18 cellular contexts compared by ENCODE assay signal in genomic region chr12:90024261-90024660, GRCh38.
A peak's percentile ranks its signal among the peaks of the same experiment; 100 is the strongest.
DNase-seq lines count a peak whose midpoint lies in the region; ATAC-seq and TF ChIP-seq lines count a peak whose summit lies in the region.
"Had no signal": no experiment of that assay in that cellular context is flagged by ENCODE, and none has a peak within 500 bp of the region (broad histone marks: within the 10 kb centered on the region; RNA-seq: fewer than 3 reads in every experiment).

No MANE protein-coding gene starts in this region.

- H2AFZ ChIP-seq in mesenchymal stem cell (ENCODE audit: low read depth, low read length): no peak overlapping the region

- ATAC-seq in GM19455 (IDR thresholded peaks at IDR 0.05; ENCODE audit: unreplicated experiment) (no peak), HG03039 (IDR thresholded peaks at IDR 0.05; ENCODE audit: unreplicated experiment) (no peak)
- ATAC-seq: activated T-cell treated with anti-CD3 and anti-CD28 coated beads, Interleukin-2, amount 50 U/mL, for 72 hours; left cardiac atrium had no signal

- TF ChIP-seq CTCF in HFFc6 (IDR thresholded peaks at IDR 0.05): no peak

- no peak overlapping the region for H2BK12ac ChIP-seq in mesenchymal stem cell (ENCODE audit: low read length in 2 of 2)

- no peak overlapping the region for H3K9ac ChIP-seq in mesenchymal stem cell (ENCODE audit: low read length)

- peaks cover 49% of the 10 kb centered on the region for H3K4me1 Mint-ChIP-seq in HFFc6 (ENCODE audit: low read depth)
- H3K4me1 Mint-ChIP-seq in activated T-helper 1 cell treated with anti-CD3 and anti-CD28 coated beads, Interleukin-12 subunit alpha, Interleukin-12 subunit beta, Interleukin-2, Interleukin-4 antibody, amounts not matched to agents 30 ng/mL and 10 ng/mL and 1 ng/mL, durations not matched to agents 14 hours and 24 hours and 36 hours (ENCODE audit: low read depth): peaks cover 10% of the 10 kb centered on the region
- H3K4me1 Mint-ChIP-seq: B cell had no signal

- no peaks in the 10 kb centered on the region for H3K27me3 Mint-ChIP-seq in HFFc6 (ENCODE audit: insufficient read depth)
- H3K27me3 Mint-ChIP-seq in activated T-helper 1 cell treated with anti-CD3 and anti-CD28 coated beads, Interleukin-12 subunit alpha, Interleukin-12 subunit beta, Interleukin-2, Interleukin-4 antibody, amounts not matched to agents 30 ng/mL and 10 ng/mL and 1 ng/mL, durations not matched to agents 14 hours and 24 hours and 36 hours (ENCODE audit: insufficient read depth): peaks cover 3% of the 10 kb centered on the region
- H3K27me3 Mint-ChIP-seq: B cell had no signal

- WGBS in mesenchymal stem cell: 62% methylated on average over 6 of the region's 6 CpGs

- no peaks in the 10 kb centered on the region for H3K9me3 Mint-ChIP-seq in HFFc6
- no peaks in the 10 kb centered on the region for H3K9me3 Mint-ChIP-seq in activated T-helper 1 cell treated with anti-CD3 and anti-CD28 coated beads, Interleukin-12 subunit alpha, Interleukin-12 subunit beta, Interleukin-2, Interleukin-4 antibody, amounts not matched to agents 30 ng/mL and 10 ng/mL and 1 ng/mL, durations not matched to agents 14 hours and 24 hours and 36 hours
- H3K9me3 Mint-ChIP-seq: activated T-cell treated with anti-CD3 and anti-CD28 coated beads, Interleukin-2, amount 50 U/mL, for 72 hours had no signal

- no peaks in the 10 kb centered on the region for H3K27me3 ChIP-seq in mesenchymal stem cell (ENCODE audit: control insufficient read depth in 1 of 2, insufficient read depth in 1 of 2, low read length in 2 of 2)
- H3K27me3 ChIP-seq: vagina had no signal

- H2BK120ac ChIP-seq in mesenchymal stem cell (ENCODE audit: low read depth, low read length): no peak overlapping the region

- H3K4ac ChIP-seq in mesenchymal stem cell (ENCODE audit: low read depth in 1 of 2, low read length in 2 of 2): no peak overlapping the region

- intact Hi-C loops in activated T-helper 1 cell treated with anti-CD3 and anti-CD28 coated beads, Interleukin-12 subunit alpha, Interleukin-12 subunit beta, Interleukin-2, Interleukin-4 antibody, amounts not matched to agents 30 ng/mL and 10 ng/mL and 1 ng/mL, durations not matched to agents 14 hours and 24 hours and 36 hours (cut with micrococcal nuclease): no loop called here

- no peak overlapping the region for H3K23ac ChIP-seq in mesenchymal stem cell (ENCODE audit: low read length in 2 of 2)

- H2BK5ac ChIP-seq in mesenchymal stem cell (ENCODE audit: low read depth, low read length, poor library complexity, severe bottlenecking): no peak overlapping the region

- no peaks in the 10 kb centered on the region for H3K79me1 ChIP-seq in mesenchymal stem cell (replicated peaks; ENCODE audit: low read length, poor library complexity, severe bottlenecking)

- no peaks in the 10 kb centered on the region for H3K9me3 ChIP-seq in mesenchymal stem cell (ENCODE audit: control insufficient read depth, low read length)
- H3K9me3 ChIP-seq: vagina had no signal

- no peak overlapping the region for H4K8ac ChIP-seq in mesenchymal stem cell (ENCODE audit: low read length)

- no peak overlapping the region for H3K4me3 Mint-ChIP-seq in HFFc6
- no peak overlapping the region for H3K4me3 Mint-ChIP-seq in activated T-helper 1 cell treated with anti-CD3 and anti-CD28 coated beads, Interleukin-12 subunit alpha, Interleukin-12 subunit beta, Interleukin-2, Interleukin-4 antibody, amounts not matched to agents 30 ng/mL and 10 ng/mL and 1 ng/mL, durations not matched to agents 14 hours and 24 hours and 36 hours
- H3K4me3 Mint-ChIP-seq: activated T-cell treated with anti-CD3 and anti-CD28 coated beads, Interleukin-2, amount 50 U/mL, for 72 hours; B cell had no signal

- H3K27ac ChIP-seq in mesenchymal stem cell (ENCODE audit: low read length, poor library complexity, severe bottlenecking): no peak overlapping the region
- H3K27ac ChIP-seq: vagina had no signal

- H3K14ac ChIP-seq in mesenchymal stem cell (ENCODE audit: low read length in 2 of 2): no peak overlapping the region

- no peaks in the 10 kb centered on the region for H3K36me3 Mint-ChIP-seq in HFFc6 (ENCODE audit: low read depth)
- H3K36me3 Mint-ChIP-seq in activated T-helper 1 cell treated with anti-CD3 and anti-CD28 coated beads, Interleukin-12 subunit alpha, Interleukin-12 subunit beta, Interleukin-2, Interleukin-4 antibody, amounts not matched to agents 30 ng/mL and 10 ng/mL and 1 ng/mL, durations not matched to agents 14 hours and 24 hours and 36 hours (ENCODE audit: low read depth): no peaks in the 10 kb centered on the region

- H2BK15ac ChIP-seq in mesenchymal stem cell (ENCODE audit: low read depth, poor library complexity, severe bottlenecking): no peak overlapping the region

- no peaks in the 10 kb centered on the region for H3K36me3 ChIP-seq in mesenchymal stem cell (ENCODE audit: control insufficient read depth in 1 of 2, insufficient read depth in 2 of 2, low read depth in 1 of 2, low read length in 2 of 2)
- H3K36me3 ChIP-seq: vagina had no signal

- H3K4me1 ChIP-seq in mesenchymal stem cell (ENCODE audit: control insufficient read depth, insufficient read depth, low read depth, low read length): no peaks in the 10 kb centered on the region

- H3K27ac Mint-ChIP-seq in HFFc6: peak overlapping the region; percentile 60
- H3K27ac Mint-ChIP-seq in activated T-helper 1 cell treated with anti-CD3 and anti-CD28 coated beads, Interleukin-12 subunit alpha, Interleukin-12 subunit beta, Interleukin-2, Interleukin-4 antibody, amounts not matched to agents 30 ng/mL and 10 ng/mL and 1 ng/mL, durations not matched to agents 14 hours and 24 hours and 36 hours: no peak overlapping the region
- H3K27ac Mint-ChIP-seq: activated T-cell treated with anti-CD3 and anti-CD28 coated beads, Interleukin-2, amount 50 U/mL, for 72 hours; B cell had no signal

- DNase-seq in AG08396 (ENCODE audit: low spot score) (peak; percentile 44), HFFc6 (peak; percentile 68), astrocyte of the hippocampus (ENCODE audit: low read depth, low spot score) (peak; percentile 18), mesenchymal stem cell (peak; percentile 29), medulla oblongata (ENCODE audit: extremely low spot score) (no peak)
- no peak for DNase-seq in activated T-helper 1 cell treated with anti-CD3 and anti-CD28 coated beads, Interleukin-12 subunit alpha, Interleukin-12 subunit beta, Interleukin-2, Interleukin-4 antibody, amounts not matched to agents 30 ng/mL and 10 ng/mL and 1 ng/mL, durations not matched to agents 14 hours and 24 hours and 36 hours (ENCODE audit: low spot score)
- DNase-seq: activated T-cell treated with anti-CD3 and anti-CD28 coated beads, Interleukin-2, amount 50 U/mL, for 72 hours; effector memory CD4-positive, alpha-beta T cell; left cardiac atrium; MM.1S; NCI-H1694; NCI-H345; occipital lobe; Right ventricle myocardium superior had no signal

- H4K91ac ChIP-seq in mesenchymal stem cell (ENCODE audit: low read length): no peak overlapping the region

- H3K18ac ChIP-seq in mesenchymal stem cell (ENCODE audit: low read depth in 1 of 2, low read length in 2 of 2): no peak overlapping the region

- no peak overlapping the region for H3K4me2 ChIP-seq in mesenchymal stem cell (ENCODE audit: low read length, poor library complexity, severe bottlenecking)

- no peak overlapping the region for H2AK5ac ChIP-seq in mesenchymal stem cell (ENCODE audit: low read length, severe bottlenecking)

- no peak overlapping the region for H3K4me3 ChIP-seq in mesenchymal stem cell (ENCODE audit: insufficient read depth in 1 of 2, low read depth in 1 of 2, low read length in 2 of 2)
- H3K4me3 ChIP-seq: vagina had no signal

Comparison
In these comparisons a context has a peak if more than half of its experiments do, and no peak if none do; other contexts are left out.
1. DNase-seq: peak in AG08396 (single experiment), HFFc6 (single experiment), astrocyte of the hippocampus (single experiment) and mesenchymal stem cell (single experiment); none in medulla oblongata (single experiment) and activated T-helper 1 cell treated with anti-CD3 and anti-CD28 coated beads, Interleukin-12 subunit alpha, Interleukin-12 subunit beta, Interleukin-2, Interleukin-4 antibody, amounts not matched to agents 30 ng/mL and 10 ng/mL and 1 ng/mL, durations not matched to agents 14 hours and 24 hours and 36 hours (single experiment).